ENCODE assay signal across 8 cellular contexts in genomic region chr16:82653550-82654511, GRCh38. TPM values are rescaled to one million over a fixed set of nuclear protein-coding genes. Genes with fewer than 3 reads are reported as not detected.
DNase-seq lines count a peak whose midpoint lies in the region; ATAC-seq and TF ChIP-seq lines count a peak whose summit lies in the region.

No MANE protein-coding gene starts in this region.

- H3K36me3 Mint-ChIP-seq in activated naive CD4-positive, alpha-beta T cell treated with anti-CD3 and anti-CD28 coated beads, Interleukin-2, amount 50 U/mL, for 24 hours = no peaks in the 10 kb centered on the region

- peak overlapping the region; percentile 83 for H3K27ac Mint-ChIP-seq in activated naive CD4-positive, alpha-beta T cell treated with anti-CD3 and anti-CD28 coated beads, Interleukin-2, amount 50 U/mL, for 24 hours

- TF ChIP-seq POLR2A in upper lobe of left lung (IDR thresholded peaks at IDR 0.05) (no peak), tibial nerve (IDR thresholded peaks at IDR 0.05) (no peak), testis (IDR thresholded peaks at IDR 0.05) (no peak)

- H3K36me3 ChIP-seq in upper lobe of left lung (no peaks in the 10 kb centered on the region), tibial nerve (no peaks in the 10 kb centered on the region), testis (ENCODE audit: low read depth, missing control alignments) (no peaks in the 10 kb centered on the region)

- intact Hi-C loops in testis (cut with DNase I; ENCODE audit: low total_unique reads) = no loop called here

- peaks cover 3 to 23% (median 8%) of the 10 kb centered on the region in 4 donors for H3K4me1 ChIP-seq in upper lobe of left lung
- H3K4me1 ChIP-seq in tibial nerve = peaks cover 0 to 12% (median 5%) of the 10 kb centered on the region in 4 donors
- no peaks in the 10 kb centered on the region for H3K4me1 ChIP-seq in testis

- no peaks in the 10 kb centered on the region for H3K9me3 Mint-ChIP-seq in activated naive CD4-positive, alpha-beta T cell treated with anti-CD3 and anti-CD28 coated beads, Interleukin-2, amount 50 U/mL, for 24 hours

- 74 to 75% methylated on average over 9 to 11 of the region's 11 CpGs for WGBS in upper lobe of left lung, 2 donors
- WGBS in tibial nerve, 2 donors = 41 to 51% methylated on average over 11 of the region's 11 CpGs
- WGBS in testis, 2 donors = 52 to 57% methylated on average over 10 to 11 of the region's 11 CpGs

- TF ChIP-seq CTCF in upper lobe of left lung (IDR thresholded peaks at IDR 0.05) = no peak
- no peak for TF ChIP-seq CTCF in tibial nerve (IDR thresholded peaks at IDR 0.05)
- TF ChIP-seq CTCF in testis (IDR thresholded peaks at IDR 0.05) = no peak

- DNase-seq in NCI-H460 (ENCODE audit: extremely low read depth, low read depth) = peak; percentile 88
- DNase-seq in kidney tubule cell (ENCODE audit: low spot score) = peak; percentile 95
- no peak for DNase-seq in upper lobe of left lung
- no peak for DNase-seq in tibial nerve (ENCODE audit: low spot score in 2 of 2)
- DNase-seq in testis = no peak

- TF ChIP-seq EP300 in upper lobe of left lung (IDR thresholded peaks at IDR 0.05) (no peak), tibial nerve (IDR thresholded peaks at IDR 0.05) (no peak)

- peak overlapping the region; percentile 8 for H3K4me3 Mint-ChIP-seq in activated naive CD4-positive, alpha-beta T cell treated with anti-CD3 and anti-CD28 coated beads, Interleukin-2, amount 50 U/mL, for 24 hours

- ATAC-seq in GM18508 (IDR thresholded peaks at IDR 0.05; ENCODE audit: insufficient read depth, unreplicated experiment) = peak; percentile 61
- peak; percentile 71 for ATAC-seq in HG02763 (IDR thresholded peaks at IDR 0.05; ENCODE audit: unreplicated experiment)
- peak; percentile 49 to 56 for ATAC-seq in upper lobe of left lung (ENCODE audit: low FRiP score in 2 of 2)

- no peaks in the 10 kb centered on the region for H3K27me3 Mint-ChIP-seq in activated naive CD4-positive, alpha-beta T cell treated with anti-CD3 and anti-CD28 coated beads, Interleukin-2, amount 50 U/mL, for 24 hours

- peak overlapping the region in 1 of 4 donors; percentile 44 for H3K27ac ChIP-seq in upper lobe of left lung
- H3K27ac ChIP-seq in tibial nerve = no peak overlapping the region
- no peak overlapping the region for H3K27ac ChIP-seq in testis

- H3K9me3 ChIP-seq in upper lobe of left lung (no peaks in the 10 kb centered on the region), tibial nerve (no peaks in the 10 kb centered on the region), testis (no peaks in the 10 kb centered on the region)

- no peaks in the 10 kb centered on the region for H3K27me3 ChIP-seq in upper lobe of left lung
- no peaks in the 10 kb centered on the region for H3K27me3 ChIP-seq in tibial nerve
- H3K27me3 ChIP-seq in testis = no peaks in the 10 kb centered on the region

- H3K4me1 Mint-ChIP-seq in activated naive CD4-positive, alpha-beta T cell treated with anti-CD3 and anti-CD28 coated beads, Interleukin-2, amount 50 U/mL, for 24 hours = peaks cover 76% of the 10 kb centered on the region

- no peak overlapping the region for H3K4me3 ChIP-seq in upper lobe of left lung
- H3K4me3 ChIP-seq in tibial nerve = no peak overlapping the region
- H3K4me3 ChIP-seq in testis = no peak overlapping the region

RNA-seq across cellular contexts. Expression of gene CDH13, which starts 27.1 kb away (rescaled TPM):
- total RNA-seq in NCI-H460 (2014; rRNA removed; shearing (Covaris generic)) = 108 and 123 TPM in 2 replicates
- polyA plus RNA-seq in NCI-H460 (2014; cell fraction: nucleus; rRNA removed) = 36.6 and 43.7 TPM in 2 replicates
- total RNA-seq in upper lobe of left lung (10 to 100 TPM; 11.3 to 39.8 (median 19.9) TPM), tibial nerve (10 to 100 TPM in 1 of 4 donors, 1 to 10 TPM in 3; 4.1 to 14.4 (median 5.8) TPM), testis (1 to 10 TPM; 1.2 to 2.0 TPM)
- polyA plus RNA-seq in testis (ENCODE audit: insufficient read depth, low read depth, low replicate concordance) = 11.1 TPM

Comparison
In these comparisons a context has a peak if more than half of its experiments do, and no peak if none do; other contexts are left out.
1. DNase-seq: peak in NCI-H460 (single experiment) and kidney tubule cell (single experiment); none in upper lobe of left lung (0 of 2), tibial nerve (0 of 2) and testis (single experiment).
2. Peak in every context shown above with its lines, with median percentiles within 50 percentile points of each other: ATAC-seq.